18 cellular contexts compared by ENCODE assay signal in genomic region chr17:78058001-78058400, GRCh38.
A peak's percentile ranks its signal among the peaks of the same experiment; 100 is the strongest.
DNase-seq lines count a peak whose midpoint lies in the region; ATAC-seq, FAIRE-seq and TF ChIP-seq lines count a peak whose summit lies in the region.
"Had no signal": no experiment of that assay in that cellular context is flagged by ENCODE, and none has a peak within 500 bp of the region (broad histone marks: within the 10 kb centered on the region; RNA-seq: fewer than 3 reads in every experiment).

No MANE protein-coding gene starts in this region.

- no peak for FAIRE-seq in HepG2 (lab: Jason Lieb, UNC)
- FAIRE-seq: G401.6, pancreas had no signal

- no peak overlapping the region for H3K4me2 ChIP-seq in HepG2 (ENCODE audit: low read depth, low read length)

- H3K27ac Mint-ChIP-seq in T-helper 17 cell, result peak overlapping the region; percentile 54
- H3K27ac Mint-ChIP-seq: activated T-helper 1 cell treated with anti-CD3 and anti-CD28 coated beads, Interleukin-12 subunit alpha, Interleukin-12 subunit beta, Interleukin-2, Interleukin-4 antibody, amounts not matched to agents 30 ng/mL and 10 ng/mL and 1 ng/mL, durations not matched to agents 14 hours and 24 hours and 36 hours had no signal

- H3K9ac ChIP-seq in HepG2 (ENCODE audit: insufficient read depth, low read depth, low read length), result no peak overlapping the region

- WGBS in HepG2 (ENCODE audit: low lambda C conversion rate), result 93% methylated on average over 6 of the region's 6 CpGs
- 92% methylated on average over 6 of the region's 6 CpGs for WGBS in right lobe of liver (ENCODE audit: insufficient coverage, low coverage, low lambda C conversion rate, missing lambda C conversion rate)

- no peaks in the 10 kb centered on the region for H4K20me1 ChIP-seq in HepG2 (ENCODE audit: insufficient read depth, low read length)

- CTCF ChIA-PET in HepG2 (lab: Yijun Ruan, JAX; ENCODE audit: low intra/inter-chr PET ratio, low total read pairs), result no interaction called here

- no peak overlapping the region for H3K4me3 Mint-ChIP-seq in T-helper 17 cell
- H3K4me3 Mint-ChIP-seq: activated T-helper 1 cell treated with anti-CD3 and anti-CD28 coated beads, Interleukin-12 subunit alpha, Interleukin-12 subunit beta, Interleukin-2, Interleukin-4 antibody, amounts not matched to agents 30 ng/mL and 10 ng/mL and 1 ng/mL, durations not matched to agents 14 hours and 24 hours and 36 hours had no signal

- H2AFZ ChIP-seq in HepG2 (ENCODE audit: low read length), result no peak overlapping the region

- H3K4me1 Mint-ChIP-seq in T-helper 17 cell, result peaks cover 8% of the 10 kb centered on the region

- H3K36me3 Mint-ChIP-seq in T-helper 17 cell (ENCODE audit: low read depth), result no peaks in the 10 kb centered on the region

- no peaks in the 10 kb centered on the region for H3K27me3 ChIP-seq in HepG2 (ENCODE audit: control insufficient read depth in 1 of 2, insufficient read depth in 2 of 2, low read length in 2 of 2)
- H3K27me3 ChIP-seq in right lobe of liver, result no peaks in the 10 kb centered on the region
- no peaks in the 10 kb centered on the region for H3K27me3 ChIP-seq in upper lobe of right lung
- H3K27me3 ChIP-seq: pancreas had no signal

- ATAC-seq in HepG2, result no peak
- ATAC-seq in right lobe of liver, result no peak
- no peak for ATAC-seq in T-helper 17 cell
- ATAC-seq in upper lobe of right lung, result peak; percentile 58
- no peak for ATAC-seq in GM19351 (IDR thresholded peaks at IDR 0.05; ENCODE audit: unreplicated experiment)
- ATAC-seq in GM18858 (IDR thresholded peaks at IDR 0.05; ENCODE audit: unreplicated experiment), result no peak
- no peak for ATAC-seq in HG03045 (IDR thresholded peaks at IDR 0.05; ENCODE audit: unreplicated experiment)
- ATAC-seq: esophagus mucosa had no signal

- H3K9me3 ChIP-seq in HepG2 (ENCODE audit: low read length) (no peaks in the 10 kb centered on the region), right lobe of liver (no peaks in the 10 kb centered on the region), T-helper 17 cell (ENCODE audit: control insufficient read depth, low read length, poor library complexity, severe bottlenecking) (no peaks in the 10 kb centered on the region), upper lobe of right lung (no peaks in the 10 kb centered on the region)
- H3K9me3 ChIP-seq: HAP-1, pancreas had no signal

- H3K27me3 Mint-ChIP-seq in T-helper 17 cell, result no peaks in the 10 kb centered on the region

- intact Hi-C loops in HepG2 (cut with micrococcal nuclease; ENCODE audit: unreplicated experiment), result no loop called here
- intact Hi-C loops in right lobe of liver (cut with DNase I), result no loop called here
- intact Hi-C loops in upper lobe of right lung (cut with DNase I), result no loop called here

- TF ChIP-seq POLR2A in HepG2 (IDR thresholded peaks at IDR 0.05; ENCODE audit: insufficient read depth in 1 of 2, low read depth in 2 of 2, low read length in 2 of 2) (no peak), right lobe of liver (IDR thresholded peaks at IDR 0.05) (no peak)

- peaks cover 0 to 5% of the 10 kb centered on the region in 2 experiments; a peak in 2 of 5 replicates for H3K36me3 ChIP-seq in HepG2 (replicated peaks in 1 of 2; ENCODE audit: control insufficient read depth in 1 of 2, insufficient read depth in 2 of 2, low read length in 2 of 2)
- H3K36me3 ChIP-seq in right lobe of liver, result no peaks in the 10 kb centered on the region
- peaks cover 14% of the 10 kb centered on the region for H3K36me3 ChIP-seq in upper lobe of right lung

- no peak for TF ChIP-seq EP300 in HepG2 (IDR thresholded peaks at IDR 0.05; ENCODE audit: low read depth in 2 of 2, low read length in 2 of 2)
- no peak for TF ChIP-seq EP300 in HepG2 (CRISPR knock-in tag; IDR thresholded peaks at IDR 0.05; ENCODE audit: borderline replicate concordance)

- no TSS peak for BruUV-seq in HepG2 (replicated peaks; lab: Mats Ljungman, UMichigan)

- H3K4me3 ChIP-seq in HepG2 (replicated peaks in 1 of 3; ENCODE audit: insufficient read depth in 1 of 3, low read depth in 2 of 3, low read length in 3 of 3) (no peak overlapping the region), right lobe of liver (no peak overlapping the region), upper lobe of right lung (no peak overlapping the region)
- H3K4me3 ChIP-seq: HAP-1, pancreas had no signal

- TF ChIP-seq RAD21 in HepG2 (CRISPR knock-in tag; IDR thresholded peaks at IDR 0.05), result no peak

- DNase-seq in HepG2 (ENCODE audit: low spot score) (no peak), right lobe of liver (no peak), T-helper 17 cell (no peak), myocyte (ENCODE audit: low read depth) (peak; percentile 55), upper lobe of right lung (no peak)
- DNase-seq: Kasumi-1; NCI-H1436; pancreas; stimulated activated CD4-positive, alpha-beta T cell treated with anti-CD3 and anti-CD28 coated beads, Interleukin-4, amount 100 ng/mL, for 4 hours; substantia nigra; T-helper 1 cell had no signal

- H3K27ac ChIP-seq in HepG2 (ENCODE audit: extremely low read length, insufficient read depth, low read length) (no peak overlapping the region), right lobe of liver (no peak overlapping the region), upper lobe of right lung (no peak overlapping the region)
- H3K27ac ChIP-seq: pancreas had no signal

- in situ Hi-C loops in HepG2 (cut with HindIII; ENCODE audit: extremely low pct_ligation_motif_present, low pct_unique_long_range_greater_than_20kb), result no loop called here

- POLR2A ChIA-PET in HepG2 (lab: Yijun Ruan, JAX), result interaction anchor here (1.0 kb wide), 1 partner anchor 66 kb away, joined by 3 read pairs; no protein-coding TSS in a partner anchor

- no peaks in the 10 kb centered on the region for H3K79me2 ChIP-seq in HepG2 (ENCODE audit: insufficient read depth, low read length)

- H3K4me1 ChIP-seq in HepG2 (ENCODE audit: insufficient read depth, low read length) (no peaks in the 10 kb centered on the region), right lobe of liver (no peaks in the 10 kb centered on the region), upper lobe of right lung (no peaks in the 10 kb centered on the region)
- H3K4me1 ChIP-seq: HAP-1, pancreas had no signal

- TF ChIP-seq CTCF in HepG2 (CRISPR knock-in tag; IDR thresholded peaks at IDR 0.05) (no peak), right lobe of liver (IDR thresholded peaks at IDR 0.05) (no peak), upper lobe of right lung (IDR thresholded peaks at IDR 0.05) (no peak)

TF ChIP-seq in HepG2, 621 proteins besides CTCF, POLR2A, EP300 and RAD21:
- TF ChIP-seq HHEX (CRISPR knock-in tag; IDR thresholded peaks at IDR 0.05) (no peak), MED1 (CRISPR knock-in tag; IDR thresholded peaks at IDR 0.05) (no peak), NCOR1 (IDR thresholded peaks at IDR 0.05; ENCODE audit: borderline replicate concordance, low read length) (no peak), E2F1 (CRISPR knock-in tag; IDR thresholded peaks at IDR 0.05) (no peak), JUND (CRISPR knock-in tag; IDR thresholded peaks at IDR 0.05) (no peak), SNAPC2 (CRISPR knock-in tag; IDR thresholded peaks at IDR 0.05) (no peak), ZNF75D (CRISPR knock-in tag; IDR thresholded peaks at IDR 0.05; ENCODE audit: borderline replicate concordance) (no peak), HDAC6 (IDR thresholded peaks at IDR 0.05; ENCODE audit: low read depth, low read length) (no peak), TOE1 (CRISPR knock-in tag; IDR thresholded peaks at IDR 0.05) (no peak), LBX2 (CRISPR knock-in tag; IDR thresholded peaks at IDR 0.05; ENCODE audit: borderline replicate concordance) (no peak), CAMTA2 (CRISPR knock-in tag; IDR thresholded peaks at IDR 0.05; ENCODE audit: borderline replicate concordance) (no peak), MAFF (IDR thresholded peaks at IDR 0.05; ENCODE audit: low read depth, low read length) (peak; percentile 69), ZNF672 (CRISPR knock-in tag; IDR thresholded peaks at IDR 0.05) (no peak), KLF13 (CRISPR knock-in tag; IDR thresholded peaks at IDR 0.05) (no peak), REPIN1 (CRISPR knock-in tag; IDR thresholded peaks at IDR 0.05; ENCODE audit: borderline replicate concordance, low read depth) (no peak), MAFK (conservative IDR thresholded peaks at IDR 0.05 in 1 of 2, IDR thresholded peaks at IDR 0.05 in 1 of 2; ENCODE audit: low read length in 2 of 2) (peak; percentile 59 to 72)
